1 cellular context compared by ENCODE assay signal in the genomic region with DNA sequence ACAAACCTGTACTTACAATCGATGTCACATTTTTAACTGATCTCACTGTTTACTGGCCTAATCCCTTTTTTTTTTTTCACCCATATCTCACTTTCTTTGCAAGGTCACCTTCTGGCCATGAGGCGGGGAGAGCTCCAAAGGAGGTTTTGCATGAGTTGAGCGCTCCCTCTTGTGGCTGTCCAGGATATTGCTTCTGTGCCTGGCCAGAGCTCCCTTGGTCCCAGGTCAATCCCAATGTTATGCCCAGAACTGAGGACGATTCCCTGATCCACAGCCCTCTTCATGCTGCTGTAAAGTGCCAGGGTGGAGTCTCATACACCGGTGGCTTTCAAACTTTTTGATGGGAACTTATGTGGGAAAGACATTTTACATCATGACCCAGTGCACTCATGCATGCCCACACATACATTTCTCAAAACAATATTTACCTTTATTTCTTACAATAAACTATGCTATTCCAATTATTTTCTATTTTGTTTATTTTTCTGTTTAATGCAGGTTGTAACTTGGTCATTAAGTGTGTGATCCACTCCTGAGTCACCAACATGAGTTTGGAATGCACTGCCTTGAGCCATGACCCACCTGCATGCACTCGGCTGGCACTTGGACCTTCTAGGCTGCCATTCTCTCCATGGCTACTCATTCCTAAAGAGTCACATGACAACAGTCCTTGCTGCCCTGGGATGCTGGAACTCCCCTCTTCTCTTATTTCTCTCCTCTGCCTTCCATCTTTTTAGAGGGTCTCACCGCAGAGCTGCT.
A peak's percentile ranks its signal among the peaks of the same experiment; 100 is the strongest.
TF ChIP-seq lines count a peak whose summit lies in the region.

No MANE protein-coding gene starts in this region.

TF ChIP-seq in K562, 482 proteins besides CTCF, POLR2A, EP300 and RAD21 (continues in another document):
- TF ChIP-seq, protein P1, sequence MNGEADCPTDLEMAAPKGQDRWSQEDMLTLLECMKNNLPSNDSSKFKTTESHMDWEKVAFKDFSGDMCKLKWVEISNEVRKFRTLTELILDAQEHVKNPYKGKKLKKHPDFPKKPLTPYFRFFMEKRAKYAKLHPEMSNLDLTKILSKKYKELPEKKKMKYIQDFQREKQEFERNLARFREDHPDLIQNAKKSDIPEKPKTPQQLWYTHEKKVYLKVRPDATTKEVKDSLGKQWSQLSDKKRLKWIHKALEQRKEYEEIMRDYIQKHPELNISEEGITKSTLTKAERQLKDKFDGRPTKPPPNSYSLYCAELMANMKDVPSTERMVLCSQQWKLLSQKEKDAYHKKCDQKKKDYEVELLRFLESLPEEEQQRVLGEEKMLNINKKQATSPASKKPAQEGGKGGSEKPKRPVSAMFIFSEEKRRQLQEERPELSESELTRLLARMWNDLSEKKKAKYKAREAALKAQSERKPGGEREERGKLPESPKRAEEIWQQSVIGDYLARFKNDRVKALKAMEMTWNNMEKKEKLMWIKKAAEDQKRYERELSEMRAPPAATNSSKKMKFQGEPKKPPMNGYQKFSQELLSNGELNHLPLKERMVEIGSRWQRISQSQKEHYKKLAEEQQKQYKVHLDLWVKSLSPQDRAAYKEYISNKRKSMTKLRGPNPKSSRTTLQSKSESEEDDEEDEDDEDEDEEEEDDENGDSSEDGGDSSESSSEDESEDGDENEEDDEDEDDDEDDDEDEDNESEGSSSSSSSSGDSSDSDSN (IDR thresholded peaks at IDR 0.05; ENCODE audit: borderline replicate concordance in 1 of 2, low read depth in 2 of 2, low read length in 2 of 2), result no peak
- TF ChIP-seq, protein P2, sequence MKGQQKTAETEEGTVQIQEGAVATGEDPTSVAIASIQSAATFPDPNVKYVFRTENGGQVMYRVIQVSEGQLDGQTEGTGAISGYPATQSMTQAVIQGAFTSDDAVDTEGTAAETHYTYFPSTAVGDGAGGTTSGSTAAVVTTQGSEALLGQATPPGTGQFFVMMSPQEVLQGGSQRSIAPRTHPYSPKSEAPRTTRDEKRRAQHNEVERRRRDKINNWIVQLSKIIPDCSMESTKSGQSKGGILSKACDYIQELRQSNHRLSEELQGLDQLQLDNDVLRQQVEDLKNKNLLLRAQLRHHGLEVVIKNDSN (CRISPR knock-in tag; IDR thresholded peaks at IDR 0.05), result no peak
- TF ChIP-seq, protein P3, sequence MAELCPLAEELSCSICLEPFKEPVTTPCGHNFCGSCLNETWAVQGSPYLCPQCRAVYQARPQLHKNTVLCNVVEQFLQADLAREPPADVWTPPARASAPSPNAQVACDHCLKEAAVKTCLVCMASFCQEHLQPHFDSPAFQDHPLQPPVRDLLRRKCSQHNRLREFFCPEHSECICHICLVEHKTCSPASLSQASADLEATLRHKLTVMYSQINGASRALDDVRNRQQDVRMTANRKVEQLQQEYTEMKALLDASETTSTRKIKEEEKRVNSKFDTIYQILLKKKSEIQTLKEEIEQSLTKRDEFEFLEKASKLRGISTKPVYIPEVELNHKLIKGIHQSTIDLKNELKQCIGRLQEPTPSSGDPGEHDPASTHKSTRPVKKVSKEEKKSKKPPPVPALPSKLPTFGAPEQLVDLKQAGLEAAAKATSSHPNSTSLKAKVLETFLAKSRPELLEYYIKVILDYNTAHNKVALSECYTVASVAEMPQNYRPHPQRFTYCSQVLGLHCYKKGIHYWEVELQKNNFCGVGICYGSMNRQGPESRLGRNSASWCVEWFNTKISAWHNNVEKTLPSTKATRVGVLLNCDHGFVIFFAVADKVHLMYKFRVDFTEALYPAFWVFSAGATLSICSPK (IDR thresholded peaks at IDR 0.05; ENCODE audit: borderline replicate concordance), result no peak
- TF ChIP-seq, protein P4, sequence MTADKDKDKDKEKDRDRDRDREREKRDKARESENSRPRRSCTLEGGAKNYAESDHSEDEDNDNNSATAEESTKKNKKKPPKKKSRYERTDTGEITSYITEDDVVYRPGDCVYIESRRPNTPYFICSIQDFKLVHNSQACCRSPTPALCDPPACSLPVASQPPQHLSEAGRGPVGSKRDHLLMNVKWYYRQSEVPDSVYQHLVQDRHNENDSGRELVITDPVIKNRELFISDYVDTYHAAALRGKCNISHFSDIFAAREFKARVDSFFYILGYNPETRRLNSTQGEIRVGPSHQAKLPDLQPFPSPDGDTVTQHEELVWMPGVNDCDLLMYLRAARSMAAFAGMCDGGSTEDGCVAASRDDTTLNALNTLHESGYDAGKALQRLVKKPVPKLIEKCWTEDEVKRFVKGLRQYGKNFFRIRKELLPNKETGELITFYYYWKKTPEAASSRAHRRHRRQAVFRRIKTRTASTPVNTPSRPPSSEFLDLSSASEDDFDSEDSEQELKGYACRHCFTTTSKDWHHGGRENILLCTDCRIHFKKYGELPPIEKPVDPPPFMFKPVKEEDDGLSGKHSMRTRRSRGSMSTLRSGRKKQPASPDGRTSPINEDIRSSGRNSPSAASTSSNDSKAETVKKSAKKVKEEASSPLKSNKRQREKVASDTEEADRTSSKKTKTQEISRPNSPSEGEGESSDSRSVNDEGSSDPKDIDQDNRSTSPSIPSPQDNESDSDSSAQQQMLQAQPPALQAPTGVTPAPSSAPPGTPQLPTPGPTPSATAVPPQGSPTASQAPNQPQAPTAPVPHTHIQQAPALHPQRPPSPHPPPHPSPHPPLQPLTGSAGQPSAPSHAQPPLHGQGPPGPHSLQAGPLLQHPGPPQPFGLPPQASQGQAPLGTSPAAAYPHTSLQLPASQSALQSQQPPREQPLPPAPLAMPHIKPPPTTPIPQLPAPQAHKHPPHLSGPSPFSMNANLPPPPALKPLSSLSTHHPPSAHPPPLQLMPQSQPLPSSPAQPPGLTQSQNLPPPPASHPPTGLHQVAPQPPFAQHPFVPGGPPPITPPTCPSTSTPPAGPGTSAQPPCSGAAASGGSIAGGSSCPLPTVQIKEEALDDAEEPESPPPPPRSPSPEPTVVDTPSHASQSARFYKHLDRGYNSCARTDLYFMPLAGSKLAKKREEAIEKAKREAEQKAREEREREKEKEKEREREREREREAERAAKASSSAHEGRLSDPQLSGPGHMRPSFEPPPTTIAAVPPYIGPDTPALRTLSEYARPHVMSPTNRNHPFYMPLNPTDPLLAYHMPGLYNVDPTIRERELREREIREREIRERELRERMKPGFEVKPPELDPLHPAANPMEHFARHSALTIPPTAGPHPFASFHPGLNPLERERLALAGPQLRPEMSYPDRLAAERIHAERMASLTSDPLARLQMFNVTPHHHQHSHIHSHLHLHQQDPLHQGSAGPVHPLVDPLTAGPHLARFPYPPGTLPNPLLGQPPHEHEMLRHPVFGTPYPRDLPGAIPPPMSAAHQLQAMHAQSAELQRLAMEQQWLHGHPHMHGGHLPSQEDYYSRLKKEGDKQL (CRISPR knock-in tag; IDR thresholded peaks at IDR 0.05; ENCODE audit: borderline replicate concordance), result no peak
- TF ChIP-seq, protein P5, sequence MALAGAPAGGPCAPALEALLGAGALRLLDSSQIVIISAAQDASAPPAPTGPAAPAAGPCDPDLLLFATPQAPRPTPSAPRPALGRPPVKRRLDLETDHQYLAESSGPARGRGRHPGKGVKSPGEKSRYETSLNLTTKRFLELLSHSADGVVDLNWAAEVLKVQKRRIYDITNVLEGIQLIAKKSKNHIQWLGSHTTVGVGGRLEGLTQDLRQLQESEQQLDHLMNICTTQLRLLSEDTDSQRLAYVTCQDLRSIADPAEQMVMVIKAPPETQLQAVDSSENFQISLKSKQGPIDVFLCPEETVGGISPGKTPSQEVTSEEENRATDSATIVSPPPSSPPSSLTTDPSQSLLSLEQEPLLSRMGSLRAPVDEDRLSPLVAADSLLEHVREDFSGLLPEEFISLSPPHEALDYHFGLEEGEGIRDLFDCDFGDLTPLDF (CRISPR knock-in tag; IDR thresholded peaks at IDR 0.05), result no peak
- TF ChIP-seq RBM22 (IDR thresholded peaks at IDR 0.05; ENCODE audit: low read depth, low read length, poor library complexity, severe bottlenecking) (no peak), ATF1 (CRISPR knock-in tag; IDR thresholded peaks at IDR 0.05) (no peak), ATF1 (tag; IDR thresholded peaks at IDR 0.05) (no peak), MYC (IDR thresholded peaks at IDR 0.05; ENCODE audit: low read depth, low read length) (peak; percentile 79), MYC (CRISPR knock-in tag; IDR thresholded peaks at IDR 0.05; ENCODE audit: borderline replicate concordance, low read depth) (no peak), ESRRA (IDR thresholded peaks at IDR 0.05; ENCODE audit: borderline replicate concordance, low read depth) (peak; percentile 99), IFI16 (CRISPR knock-in tag; IDR thresholded peaks at IDR 0.05) (no peak), ZNF445 (CRISPR knock-in tag; IDR thresholded peaks at IDR 0.05; ENCODE audit: low read depth) (no peak), GATAD2B (IDR thresholded peaks at IDR 0.05; ENCODE audit: borderline replicate concordance) (no peak), JUND (IDR thresholded peaks at IDR 0.05; ENCODE audit: borderline replicate concordance, low read depth, low read length) (0 out of 2 replicates have a peak, but pooled peaks have one; percentile 43), JUND (tag; IDR thresholded peaks at IDR 0.05; ENCODE audit: borderline replicate concordance, low read depth, low read length) (no peak), CC2D1A (IDR thresholded peaks at IDR 0.05) (peak; percentile 69; the same call in 1 of the 2 replicates), ARID2 (IDR thresholded peaks at IDR 0.05) (peak; percentile 75), ZNF384 (IDR thresholded peaks at IDR 0.05; ENCODE audit: low read depth, low read length) (peak; percentile 94), ARID1B (IDR thresholded peaks at IDR 0.05) (peak; percentile 32; the same call in 1 of the 2 replicates), ZC3H4 (CRISPR knock-in tag; IDR thresholded peaks at IDR 0.05; ENCODE audit: borderline replicate concordance) (no peak), ZNF830 (CRISPR knock-in tag; IDR thresholded peaks at IDR 0.05) (no peak), POLR2H (tag; IDR thresholded peaks at IDR 0.05; ENCODE audit: low read depth) (no peak), HNRNPK (IDR thresholded peaks at IDR 0.05; ENCODE audit: low read depth, low read length, poor library complexity, severe bottlenecking) (no peak), SMC3 (conservative IDR thresholded peaks at IDR 0.05; ENCODE audit: insufficient read depth, low read depth, low read length) (peak; percentile 89), LCOR (CRISPR knock-in tag; IDR thresholded peaks at IDR 0.05) (no peak), MEIS2 (IDR thresholded peaks at IDR 0.05; ENCODE audit: partially characterized antibody) (no peak), GATA2 (CRISPR knock-in tag; IDR thresholded peaks at IDR 0.05) (no peak), NFYB (IDR thresholded peaks at IDR 0.05; ENCODE audit: extremely low read depth, insufficient read length) (no peak), DMBX1 (CRISPR knock-in tag; IDR thresholded peaks at IDR 0.05; ENCODE audit: borderline replicate concordance) (no peak), ZNF707 (CRISPR knock-in tag; conservative IDR thresholded peaks at IDR 0.05) (no peak), NFATC3 (IDR thresholded peaks at IDR 0.05) (no peak), RB1 (IDR thresholded peaks at IDR 0.05; ENCODE audit: low read depth) (peak; percentile 51; the same call in 1 of the 2 replicates), COPS2 (conservative IDR thresholded peaks at IDR 0.05) (no peak), STAG1 (CRISPR knock-in tag; IDR thresholded peaks at IDR 0.05; ENCODE audit: borderline replicate concordance) (peak; percentile 76; the same call in 1 of the 2 replicates), SETDB1 (IDR thresholded peaks at IDR 0.05; ENCODE audit: low read length) (no peak), ZSCAN29 (IDR thresholded peaks at IDR 0.05) (no peak), MAZ (CRISPR knock-in tag; conservative IDR thresholded peaks at IDR 0.05 in 1 of 2, IDR thresholded peaks at IDR 0.05 in 1 of 2) (0 out of 4 replicates have a peak, but pooled peaks of 1 of the 2 experiments have one; percentile 22), HDAC1 (IDR thresholded peaks at IDR 0.05) (no peak), NRF1 (conservative IDR thresholded peaks at IDR 0.05 in 1 of 2, IDR thresholded peaks at IDR 0.05 in 1 of 2) (no peak)
- TF ChIP-seq, protein P6, sequence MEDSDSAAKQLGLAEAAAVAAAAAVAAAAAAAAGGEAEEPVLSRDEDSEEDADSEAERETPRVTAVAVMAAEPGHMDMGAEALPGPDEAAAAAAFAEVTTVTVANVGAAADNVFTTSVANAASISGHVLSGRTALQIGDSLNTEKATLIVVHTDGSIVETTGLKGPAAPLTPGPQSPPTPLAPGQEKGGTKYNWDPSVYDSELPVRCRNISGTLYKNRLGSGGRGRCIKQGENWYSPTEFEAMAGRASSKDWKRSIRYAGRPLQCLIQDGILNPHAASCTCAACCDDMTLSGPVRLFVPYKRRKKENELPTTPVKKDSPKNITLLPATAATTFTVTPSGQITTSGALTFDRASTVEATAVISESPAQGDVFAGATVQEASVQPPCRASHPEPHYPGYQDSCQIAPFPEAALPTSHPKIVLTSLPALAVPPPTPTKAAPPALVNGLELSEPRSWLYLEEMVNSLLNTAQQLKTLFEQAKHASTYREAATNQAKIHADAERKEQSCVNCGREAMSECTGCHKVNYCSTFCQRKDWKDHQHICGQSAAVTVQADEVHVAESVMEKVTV (CRISPR knock-in tag; IDR thresholded peaks at IDR 0.05), result peak; percentile 82
- TF ChIP-seq, protein P7, sequence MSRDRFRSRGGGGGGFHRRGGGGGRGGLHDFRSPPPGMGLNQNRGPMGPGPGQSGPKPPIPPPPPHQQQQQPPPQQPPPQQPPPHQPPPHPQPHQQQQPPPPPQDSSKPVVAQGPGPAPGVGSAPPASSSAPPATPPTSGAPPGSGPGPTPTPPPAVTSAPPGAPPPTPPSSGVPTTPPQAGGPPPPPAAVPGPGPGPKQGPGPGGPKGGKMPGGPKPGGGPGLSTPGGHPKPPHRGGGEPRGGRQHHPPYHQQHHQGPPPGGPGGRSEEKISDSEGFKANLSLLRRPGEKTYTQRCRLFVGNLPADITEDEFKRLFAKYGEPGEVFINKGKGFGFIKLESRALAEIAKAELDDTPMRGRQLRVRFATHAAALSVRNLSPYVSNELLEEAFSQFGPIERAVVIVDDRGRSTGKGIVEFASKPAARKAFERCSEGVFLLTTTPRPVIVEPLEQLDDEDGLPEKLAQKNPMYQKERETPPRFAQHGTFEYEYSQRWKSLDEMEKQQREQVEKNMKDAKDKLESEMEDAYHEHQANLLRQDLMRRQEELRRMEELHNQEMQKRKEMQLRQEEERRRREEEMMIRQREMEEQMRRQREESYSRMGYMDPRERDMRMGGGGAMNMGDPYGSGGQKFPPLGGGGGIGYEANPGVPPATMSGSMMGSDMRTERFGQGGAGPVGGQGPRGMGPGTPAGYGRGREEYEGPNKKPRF (IDR thresholded peaks at IDR 0.05; ENCODE audit: low read depth, low read length), result no peak
- TF ChIP-seq, protein P8, sequence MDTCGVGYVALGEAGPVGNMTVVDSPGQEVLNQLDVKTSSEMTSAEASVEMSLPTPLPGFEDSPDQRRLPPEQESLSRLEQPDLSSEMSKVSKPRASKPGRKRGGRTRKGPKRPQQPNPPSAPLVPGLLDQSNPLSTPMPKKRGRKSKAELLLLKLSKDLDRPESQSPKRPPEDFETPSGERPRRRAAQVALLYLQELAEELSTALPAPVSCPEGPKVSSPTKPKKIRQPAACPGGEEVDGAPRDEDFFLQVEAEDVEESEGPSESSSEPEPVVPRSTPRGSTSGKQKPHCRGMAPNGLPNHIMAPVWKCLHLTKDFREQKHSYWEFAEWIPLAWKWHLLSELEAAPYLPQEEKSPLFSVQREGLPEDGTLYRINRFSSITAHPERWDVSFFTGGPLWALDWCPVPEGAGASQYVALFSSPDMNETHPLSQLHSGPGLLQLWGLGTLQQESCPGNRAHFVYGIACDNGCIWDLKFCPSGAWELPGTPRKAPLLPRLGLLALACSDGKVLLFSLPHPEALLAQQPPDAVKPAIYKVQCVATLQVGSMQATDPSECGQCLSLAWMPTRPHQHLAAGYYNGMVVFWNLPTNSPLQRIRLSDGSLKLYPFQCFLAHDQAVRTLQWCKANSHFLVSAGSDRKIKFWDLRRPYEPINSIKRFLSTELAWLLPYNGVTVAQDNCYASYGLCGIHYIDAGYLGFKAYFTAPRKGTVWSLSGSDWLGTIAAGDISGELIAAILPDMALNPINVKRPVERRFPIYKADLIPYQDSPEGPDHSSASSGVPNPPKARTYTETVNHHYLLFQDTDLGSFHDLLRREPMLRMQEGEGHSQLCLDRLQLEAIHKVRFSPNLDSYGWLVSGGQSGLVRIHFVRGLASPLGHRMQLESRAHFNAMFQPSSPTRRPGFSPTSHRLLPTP (IDR thresholded peaks at IDR 0.05; ENCODE audit: borderline replicate concordance, extremely low read depth, insufficient read length), result no peak
